In genomic region chr15:70792171-70792573, GRCh38 we compare ENCODE assay signal across 1 cellular context.
TF ChIP-seq lines count a peak whose summit lies in the region.

No MANE protein-coding gene starts in this region.

TF ChIP-seq in A549, 52 proteins besides CTCF, POLR2A, EP300 and RAD21 (continued from another document):
- TF ChIP-seq FOSL2 (IDR thresholded peaks at IDR 0.05) (peak; percentile 79), FOSL2 (CRISPR knock-in tag; IDR thresholded peaks at IDR 0.05) (peak; percentile 82), CBX2 (IDR thresholded peaks at IDR 0.05; ENCODE audit: borderline replicate concordance, low read depth) (no peak), GATA3 (IDR thresholded peaks at IDR 0.05; ENCODE audit: borderline replicate concordance) (peak; percentile 91; the same call in 1 of the 2 replicates), ZSCAN20 (CRISPR knock-in tag; IDR thresholded peaks at IDR 0.05) (no peak), FOSB (CRISPR knock-in tag; IDR thresholded peaks at IDR 0.05) (no peak), MAZ (IDR thresholded peaks at IDR 0.05; ENCODE audit: borderline replicate concordance, low read depth, low read length) (no peak), REST (IDR thresholded peaks at IDR 0.05) (no peak), HOXB5 (CRISPR knock-in tag; IDR thresholded peaks at IDR 0.05) (no peak), ZNF302 (CRISPR knock-in tag; IDR thresholded peaks at IDR 0.05) (no peak), JUNB (IDR thresholded peaks at IDR 0.05) (peak; percentile 79), MAX (IDR thresholded peaks at IDR 0.05) (peak; percentile 68), NFE2L2 (conservative IDR thresholded peaks at IDR 0.05; ENCODE audit: low read length) (no peak), RFX5 (IDR thresholded peaks at IDR 0.05) (0 out of 2 replicates have a peak, but pooled peaks have one; percentile 16), CHD4 (IDR thresholded peaks at IDR 0.05; ENCODE audit: borderline replicate concordance) (no peak), KDM5A (IDR thresholded peaks at IDR 0.05) (no peak), MAFK (IDR thresholded peaks at IDR 0.05; ENCODE audit: partially characterized antibody) (peak; percentile 21)
